Comparison of ENCODE assay signal across 29 cellular contexts in the genomic region with DNA sequence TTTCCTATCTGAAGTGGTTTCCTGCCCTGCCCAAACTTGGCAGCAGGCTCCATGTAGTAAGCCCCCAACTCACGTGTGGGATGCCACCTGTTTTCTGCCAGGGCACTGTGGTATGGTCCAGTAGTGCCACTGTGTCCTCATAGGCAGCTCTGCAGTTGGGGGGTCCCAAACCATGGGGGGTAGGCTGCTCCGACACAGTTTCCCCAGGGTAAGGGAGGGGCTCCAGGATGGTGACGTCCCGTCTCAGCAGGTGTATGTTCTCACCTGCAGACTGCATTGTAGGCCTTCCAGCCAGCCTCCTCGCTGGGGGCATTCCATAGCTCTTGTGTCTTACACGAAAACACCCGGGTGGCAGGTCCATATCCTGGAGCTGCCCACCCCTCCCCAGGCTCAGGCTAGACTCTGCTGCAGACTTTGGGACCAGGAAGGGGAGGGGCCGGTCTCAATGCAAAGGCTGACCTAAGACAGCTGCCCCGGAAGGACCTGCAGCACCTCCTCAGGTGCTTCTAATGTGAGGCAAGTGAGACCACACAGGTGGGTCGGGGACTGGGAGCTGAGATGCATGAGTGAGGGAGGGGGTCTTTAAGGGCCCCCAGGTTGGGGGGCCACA.
"Had no signal": no experiment of that assay in that cellular context is flagged by ENCODE, and none has a peak within 500 bp of the region (broad histone marks: within the 10 kb centered on the region; RNA-seq: fewer than 3 reads in every experiment).

No MANE protein-coding gene starts in this region.

- H3K4me3 Mint-ChIP-seq: activated CD4-positive, alpha-beta T cell treated with anti-CD3 and anti-CD28 coated beads, Interleukin-2, amount 10 ng/mL, durations not matched to agents 24 days and 14 days; activated CD8-positive, alpha-beta T cell treated with anti-CD3 and anti-CD28 coated beads for 36 hours; activated naive CD8-positive, alpha-beta T cell treated with anti-CD3 and anti-CD28 coated beads for 36 hours; activated T-cell treated with anti-CD3 and anti-CD28 coated beads, Interleukin-2, amount 50 U/mL, for 72 hours; activated T-helper 17 cell treated with anti-CD3 and anti-CD28 coated beads, Interleukin-2, amount 50 U/mL, for 72 hours; T-helper 1 cell treated with Interleukin-12 subunit alpha and Interleukin-12 subunit beta and Interleukin-4 antibody, amounts not matched to agents 30 μg/mL and 1 μg/mL, for 36 hours; T-helper 2 cell treated with Interferon-gamma antibody and Interleukin-4, amounts not matched to agents 5 μg/mL and 100 μg/mL, for 36 hours had no signal

- H3K27me3 Mint-ChIP-seq: activated CD4-positive, alpha-beta T cell treated with anti-CD3 and anti-CD28 coated beads, Interleukin-2, amount 10 ng/mL, durations not matched to agents 24 days and 14 days; activated CD8-positive, alpha-beta T cell treated with anti-CD3 and anti-CD28 coated beads for 36 hours; activated naive CD8-positive, alpha-beta T cell treated with anti-CD3 and anti-CD28 coated beads for 36 hours; activated T-helper 17 cell treated with anti-CD3 and anti-CD28 coated beads, Interleukin-2, amount 50 U/mL, for 72 hours had no signal

- ATAC-seq: activated CD8-positive, alpha-beta T cell treated with anti-CD3 and anti-CD28 coated beads for 36 hours; activated T-cell treated with anti-CD3 and anti-CD28 coated beads, Interleukin-2, amount 50 U/mL, for 72 hours; activated T-helper 17 cell treated with anti-CD3 and anti-CD28 coated beads, Interleukin-2, amount 50 U/mL, for 72 hours; K562 had no signal

- H3K4me1 Mint-ChIP-seq: activated CD4-positive, alpha-beta T cell treated with anti-CD3 and anti-CD28 coated beads, Interleukin-2, amount 10 ng/mL, durations not matched to agents 24 days and 14 days; activated naive CD8-positive, alpha-beta T cell treated with anti-CD3 and anti-CD28 coated beads for 36 hours; activated T-helper 17 cell treated with anti-CD3 and anti-CD28 coated beads, Interleukin-2, amount 50 U/mL, for 72 hours had no signal

- H3K27ac ChIP-seq: brain microvascular endothelial cell, SJSA1 had no signal

- H3K4me1 ChIP-seq: SJSA1 had no signal

- H3K36me3 Mint-ChIP-seq: activated naive CD8-positive, alpha-beta T cell treated with anti-CD3 and anti-CD28 coated beads for 36 hours had no signal

- H3K9ac ChIP-seq: SK-N-SH had no signal

- H3K27ac Mint-ChIP-seq: activated CD4-positive, alpha-beta T cell treated with anti-CD3 and anti-CD28 coated beads, Interleukin-2, amount 10 ng/mL, durations not matched to agents 24 days and 14 days; activated CD8-positive, alpha-beta T cell treated with anti-CD3 and anti-CD28 coated beads for 36 hours; activated naive CD8-positive, alpha-beta T cell treated with anti-CD3 and anti-CD28 coated beads for 36 hours; activated T-cell treated with anti-CD3 and anti-CD28 coated beads, Interleukin-2, amount 50 U/mL, for 72 hours; activated T-helper 17 cell treated with anti-CD3 and anti-CD28 coated beads, Interleukin-2, amount 50 U/mL, for 72 hours; T-helper 1 cell treated with Interleukin-12 subunit alpha and Interleukin-12 subunit beta and Interleukin-4 antibody, amounts not matched to agents 30 μg/mL and 1 μg/mL, for 36 hours; T-helper 2 cell treated with Interferon-gamma antibody and Interleukin-4, amounts not matched to agents 5 μg/mL and 100 μg/mL, for 36 hours had no signal

- H3K4me2 ChIP-seq: SK-N-SH had no signal

- H3K9me3 Mint-ChIP-seq: activated CD4-positive, alpha-beta T cell treated with anti-CD3 and anti-CD28 coated beads, Interleukin-2, amount 10 ng/mL, durations not matched to agents 24 days and 14 days; activated CD8-positive, alpha-beta T cell treated with anti-CD3 and anti-CD28 coated beads for 36 hours; activated naive CD8-positive, alpha-beta T cell treated with anti-CD3 and anti-CD28 coated beads for 36 hours; activated T-cell treated with anti-CD3 and anti-CD28 coated beads, Interleukin-2, amount 50 U/mL, for 72 hours; activated T-helper 17 cell treated with anti-CD3 and anti-CD28 coated beads, Interleukin-2, amount 50 U/mL, for 72 hours; T-helper 1 cell treated with Interleukin-12 subunit alpha and Interleukin-12 subunit beta and Interleukin-4 antibody, amounts not matched to agents 30 μg/mL and 1 μg/mL, for 36 hours; T-helper 2 cell treated with Interferon-gamma antibody and Interleukin-4, amounts not matched to agents 5 μg/mL and 100 μg/mL, for 36 hours had no signal

- DNase-seq: activated CD4-positive, alpha-beta T cell treated with anti-CD3 and anti-CD28 coated beads, Interleukin-2, amount 50 U/mL, for 4 hours; activated CD8-positive, alpha-beta T cell treated with anti-CD3 and anti-CD28 coated beads for 36 hours; activated effector memory CD4-positive, alpha-beta T cell treated with anti-CD3 and anti-CD28 coated beads, Interleukin-2, amount 50 U/mL, for 16 hours; activated naive CD4-positive, alpha-beta T cell; activated naive CD4-positive, alpha-beta T cell treated with anti-CD3 and anti-CD28 coated beads, Interleukin-2, amount 50 U/mL, for 16 hours; activated naive CD8-positive, alpha-beta T cell treated with anti-CD3 and anti-CD28 coated beads for 36 hours; activated T-cell treated with anti-CD3 and anti-CD28 coated beads, Interleukin-2, amount 50 U/mL, for 1 hour; activated T-cell treated with anti-CD3 and anti-CD28 coated beads, Interleukin-2, amount 50 U/mL, for 72 hours; amniotic stem cell; aorta; brain microvascular endothelial cell; NCI-H1092 treated with DMSO at 0.1 percent for 48 hours; NCI-H1417; NCI-H146; NCI-H187; NCI-H2029 treated with DMSO at 0.1 percent for 48 hours; NCI-H2107; NCI-H2171 treated with DMSO at 0.1 percent for 48 hours; NCI-H2227 treated with DMSO at 0.1 percent for 48 hours; NCI-H446; NCI-H510A treated with DMSO at 0.1 percent for 48 hours; SHP77; SK-N-SH had no signal

- H3K27me3 ChIP-seq: brain microvascular endothelial cell, SJSA1 had no signal

- H3K4me3 ChIP-seq: K562, SJSA1 had no signal

- H3K36me3 ChIP-seq: brain microvascular endothelial cell, SJSA1 had no signal

- H3K9me3 ChIP-seq: SK-N-SH had no signal
